Comparison of ENCODE assay signal across 8 cellular contexts in the genomic region with DNA sequence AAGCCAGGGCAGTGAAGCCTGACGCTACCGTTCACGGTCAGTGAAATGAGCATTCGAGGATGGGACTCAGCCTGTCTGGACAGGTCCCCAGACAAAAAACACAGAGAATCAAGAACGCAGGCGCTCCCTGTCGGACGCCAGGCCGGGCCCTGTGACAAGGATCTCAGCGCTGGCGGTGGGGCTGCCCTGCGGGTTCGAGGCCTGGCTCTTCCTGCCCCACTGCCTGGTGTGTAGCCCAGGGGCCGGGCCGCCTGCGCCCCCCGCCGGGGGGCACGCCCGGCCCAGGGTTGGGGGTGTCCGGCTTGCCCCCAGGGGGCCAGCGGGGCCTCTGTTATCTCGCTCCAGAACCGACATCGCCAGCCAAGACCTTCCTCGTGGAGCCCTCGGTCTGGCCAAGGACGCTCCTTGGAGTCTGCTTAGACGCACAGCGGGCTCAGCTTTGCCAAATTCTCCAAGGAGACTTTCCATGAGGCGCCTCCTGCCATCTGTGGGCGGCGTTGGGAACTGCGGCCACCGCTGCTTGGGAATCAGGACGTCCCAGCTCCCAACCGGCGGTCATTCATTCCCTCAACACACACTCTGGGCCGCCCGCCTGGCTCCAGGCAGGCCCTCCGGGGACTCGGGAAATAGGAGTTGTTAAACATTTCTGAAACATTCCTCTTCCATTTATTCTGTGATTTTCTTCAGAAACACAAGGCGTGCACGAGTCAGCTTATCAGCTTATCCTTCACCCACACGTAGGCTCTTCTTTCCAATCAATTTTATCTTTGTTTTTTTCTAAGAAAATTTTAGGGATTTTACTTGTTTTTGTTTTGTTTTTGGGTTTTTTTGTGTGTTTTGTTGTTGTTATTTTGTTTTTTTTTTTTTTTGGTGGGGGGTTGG. TPM values are rescaled to one million over a fixed set of nuclear protein-coding genes. Genes with fewer than 3 reads are reported as not detected.
A peak's percentile ranks its signal among the peaks of the same experiment; 100 is the strongest.
DNase-seq lines count a peak whose midpoint lies in the region; ATAC-seq and TF ChIP-seq lines count a peak whose summit lies in the region.

No MANE protein-coding gene starts in this region.

- H3K27ac Mint-ChIP-seq in naive thymus-derived CD8-positive, alpha-beta T cell, result peak overlapping the region in 1 of 10 donors; percentile 37

- DNase-seq in SKM-1 treated with dmso at 0.1 percent for 144 hours (lab: John Stamatoyannopoulos, UW; ENCODE audit: unreplicated experiment) (peak; percentile 15), SKM-1 (lab: John Stamatoyannopoulos, UW; ENCODE audit: unreplicated experiment) (no peak), Karpas-422 (peak; percentile 51), T1000 (lab: John Stamatoyannopoulos, UW) (peak; percentile 70), foreskin keratinocyte (peak; percentile 70 to 86), non-pigmented ciliary epithelial cell (ENCODE audit: low read depth) (peak; percentile 41)
- no peak for DNase-seq in naive thymus-derived CD8-positive, alpha-beta T cell

- ATAC-seq in foreskin keratinocyte (peak; percentile 85), GM21367 (IDR thresholded peaks at IDR 0.05; ENCODE audit: unreplicated experiment) (no peak)
- ATAC-seq in naive thymus-derived CD8-positive, alpha-beta T cell, result no peak

- H3K4me1 ChIP-seq in Karpas-422 (ENCODE audit: low read length) (no peaks in the 10 kb centered on the region), foreskin keratinocyte (peaks cover 17% of the 10 kb centered on the region)

- no peaks in the 10 kb centered on the region for H3K9me3 ChIP-seq in Karpas-422 (ENCODE audit: low read length)

- peaks cover 0 to 2% (median 0%) of the 10 kb centered on the region in 9 donors for H3K9me3 Mint-ChIP-seq in naive thymus-derived CD8-positive, alpha-beta T cell

- H3K79me2 ChIP-seq in Karpas-422 (ENCODE audit: low read length), result no peaks in the 10 kb centered on the region

- H3K9ac ChIP-seq in Karpas-422 (ENCODE audit: low read length), result no peak overlapping the region

- H2AFZ ChIP-seq in Karpas-422 (ENCODE audit: low read length), result no peak overlapping the region

- no peaks in the 10 kb centered on the region for H3K36me3 ChIP-seq in Karpas-422 (ENCODE audit: insufficient read depth, low read length)

- peaks cover 32 to 85% (median 63%) of the 10 kb centered on the region in 5 donors for H3K27me3 Mint-ChIP-seq in naive thymus-derived CD8-positive, alpha-beta T cell

- no peak overlapping the region for H3K4me3 Mint-ChIP-seq in naive thymus-derived CD8-positive, alpha-beta T cell

- H4K20me1 ChIP-seq in Karpas-422 (ENCODE audit: insufficient read depth, low read depth, low read length), result no peaks in the 10 kb centered on the region

- POLR2A ChIA-PET in naive thymus-derived CD8-positive, alpha-beta T cell (lab: Charles Lee), result no interaction called here

- no peaks in the 10 kb centered on the region for H3K36me3 Mint-ChIP-seq in naive thymus-derived CD8-positive, alpha-beta T cell

- no peak overlapping the region for H3K4me3 ChIP-seq in Karpas-422 (ENCODE audit: low read length)

- H3K4me1 Mint-ChIP-seq in naive thymus-derived CD8-positive, alpha-beta T cell, result peaks cover 0 to 16% (median 7%) of the 10 kb centered on the region in 4 donors

- H3K4me2 ChIP-seq in Karpas-422 (ENCODE audit: low read depth, low read length, poor library complexity, severe bottlenecking), result no peak overlapping the region

- H3K27me3 ChIP-seq in Karpas-422 (ENCODE audit: low read length) (no peaks in the 10 kb centered on the region), foreskin keratinocyte (no peaks in the 10 kb centered on the region)

- peak; percentile 95 for TF ChIP-seq CTCF in foreskin keratinocyte (conservative IDR thresholded peaks at IDR 0.05)

- no peaks in the 10 kb centered on the region for H3K9me2 ChIP-seq in Karpas-422 (replicated peaks; ENCODE audit: insufficient read depth, low read length)

- no peak overlapping the region for H3K27ac ChIP-seq in Karpas-422 (ENCODE audit: low read length)
- H3K27ac ChIP-seq in foreskin keratinocyte, result peak overlapping the region; percentile 92

RNA-seq across cellular contexts. Expression of a gene that starts 11.3 kb away (rescaled TPM):
- total RNA-seq in Karpas-422 (2014; rRNA removed; shearing (Covaris generic); ENCODE audit: low replicate concordance), result not detected in 2 replicates
- total RNA-seq in foreskin keratinocyte, result 33.2 and 40.9 TPM in 2 replicates
- 18.9 and 23.8 TPM in 2 replicates for polyA plus RNA-seq in foreskin keratinocyte
- total RNA-seq in naive thymus-derived CD8-positive, alpha-beta T cell, result 1 to 10 TPM; 1.0 to 1.1 TPM
- polyA plus RNA-seq in naive thymus-derived CD8-positive, alpha-beta T cell, result under 1 TPM in 1 of 3 donors, not detected in 2; 0.26 TPM

Comparison
In these comparisons a context has a peak if more than half of its experiments do, and no peak if none do; other contexts are left out.
1. DNase-seq: peak in SKM-1 treated with dmso at 0.1 percent for 144 hours (single experiment), Karpas-422 (single experiment), T1000 (single experiment), foreskin keratinocyte (2 of 2) and non-pigmented ciliary epithelial cell (single experiment); none in SKM-1 (single experiment) and naive thymus-derived CD8-positive, alpha-beta T cell (0 of 10).
2. RNA of a gene that starts 11.3 kb away (total RNA-seq): 33.2 to 40.9 TPM in foreskin keratinocyte; 1.0 to 1.1 TPM in naive thymus-derived CD8-positive, alpha-beta T cell and not detected in Karpas-422; every median in the first group is over 10 times any median in the second.